In the genomic region with DNA sequence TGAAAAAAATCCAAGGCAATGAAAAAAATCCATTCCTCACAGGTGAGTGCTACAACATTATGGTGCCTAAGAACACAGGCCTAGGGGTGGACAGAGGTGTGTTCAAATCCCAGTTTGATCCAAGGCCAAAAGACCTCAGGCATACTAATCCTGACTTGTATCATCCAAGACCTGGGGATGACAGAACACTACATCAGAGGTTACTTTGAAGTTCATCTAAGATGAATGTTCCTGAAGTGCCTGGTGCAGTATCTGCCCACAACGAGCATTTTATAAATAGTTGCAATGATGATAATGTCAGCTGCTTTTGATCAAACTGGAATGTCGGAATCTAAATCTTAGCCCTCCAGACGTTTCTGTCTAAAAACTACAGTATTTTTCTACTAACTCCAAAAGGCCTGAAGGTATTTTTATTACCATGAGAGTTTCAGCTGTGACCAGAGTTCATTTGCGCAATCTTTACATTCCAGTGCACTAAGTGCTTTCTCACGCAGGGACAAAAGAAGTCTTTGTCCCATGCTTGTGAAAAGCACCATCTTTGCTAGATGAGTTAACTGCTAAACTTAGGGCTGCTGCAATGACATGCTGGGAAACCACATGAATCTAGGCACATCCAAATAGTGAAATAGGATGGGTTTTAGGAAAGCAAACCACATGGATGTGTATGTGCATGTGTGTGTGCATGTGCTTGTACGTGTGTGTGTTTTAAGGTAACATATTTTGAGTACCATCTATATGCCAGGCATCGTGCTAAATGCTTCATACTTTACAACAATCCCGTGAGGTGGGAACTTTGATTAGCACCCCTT, we compare ENCODE assay signal across 9 cellular contexts. TPM values are rescaled to one million over a fixed set of nuclear protein-coding genes. Genes with fewer than 3 reads are reported as not detected.
DNase-seq lines count a peak whose midpoint lies in the region; ATAC-seq, FAIRE-seq and TF ChIP-seq lines count a peak whose summit lies in the region.
"Had no signal": no experiment of that assay in that cellular context is flagged by ENCODE, and none has a peak within 500 bp of the region (broad histone marks: within the 10 kb centered on the region; RNA-seq: fewer than 3 reads in every experiment).

No MANE protein-coding gene starts in this region.

- no peak overlapping the region for H3K4me3 Mint-ChIP-seq in WTC11

- H3K27ac ChIP-seq in heart left ventricle, result peak overlapping the region in 7 of 12 donors; percentile 11 to 54 (median 28)
- peak overlapping the region; percentile 48 for H3K27ac ChIP-seq in skeletal muscle tissue (ENCODE audit: low read depth, low read length)

- no peak overlapping the region for H3K4me3 ChIP-seq in heart left ventricle
- H3K4me3 ChIP-seq in skeletal muscle tissue (ENCODE audit: low read length in 3 of 3), result no peak overlapping the region

- ATAC-seq in WTC11 (no peak), heart left ventricle (peak in 3 of 4 donors; percentile 55 to 79 (median 65))

- no peak for FAIRE-seq in GM12892 (lab: Jason Lieb, UNC)

- POLR2A ChIA-PET in WTC11 (lab: Charles Lee), result no interaction called here

- H3K27me3 ChIP-seq in heart left ventricle (no peaks in the 10 kb centered on the region), skeletal muscle tissue (ENCODE audit: control insufficient read depth in 3 of 3, insufficient read depth in 3 of 3, low read length in 3 of 3) (no peaks in the 10 kb centered on the region)

- H3K9ac ChIP-seq in skeletal muscle tissue (ENCODE audit: low read depth in 1 of 3, low read length in 3 of 3), result no peak overlapping the region

- no peaks in the 10 kb centered on the region for H3K9me3 Mint-ChIP-seq in WTC11

- no peaks in the 10 kb centered on the region for H3K9me3 ChIP-seq in heart left ventricle
- no peaks in the 10 kb centered on the region for H3K9me3 ChIP-seq in skeletal muscle tissue (ENCODE audit: control insufficient read depth in 3 of 3, low read length in 3 of 3)

- peak; percentile 91 for DNase-seq in HCEC 1CT
- DNase-seq in WTC11 (ENCODE audit: low spot score), result no peak
- DNase-seq in heart left ventricle, result no peak
- DNase-seq in hypothalamus (lab: John Stamatoyannopoulos, UW), result no peak
- DNase-seq in activated naive CD4-positive, alpha-beta T cell (lab: John Stamatoyannopoulos, UW), result no peak
- no peak for DNase-seq in GM12892 (ENCODE audit: insufficient read length)
- no peak for DNase-seq in SHP77 treated with DMSO at 0.1 percent for 48 hours (lab: John Stamatoyannopoulos, UW)
- DNase-seq: NCI-H345 had no signal

- TF ChIP-seq CTCF in WTC11 (IDR thresholded peaks at IDR 0.05) (no peak), heart left ventricle (IDR thresholded peaks at IDR 0.05) (no peak)

- no peak overlapping the region for H3K27ac Mint-ChIP-seq in WTC11

- 50 to 55% (median 52%) methylated on average over 8 of the region's 8 CpGs for WGBS in heart left ventricle, 4 donors

- intact Hi-C loops in heart left ventricle (cut with DNase I), result no loop called here

- peaks cover 0 to 95% (median 75%) of the 10 kb centered on the region in 9 donors for H3K36me3 ChIP-seq in heart left ventricle
- H3K36me3 ChIP-seq in skeletal muscle tissue (ENCODE audit: control insufficient read depth in 3 of 3, insufficient read depth in 3 of 3, low read length in 3 of 3), result peaks cover 7 to 29% (median 17%) of the 10 kb centered on the region in 3 donors

- no peaks in the 10 kb centered on the region for H3K27me3 Mint-ChIP-seq in WTC11 (ENCODE audit: low read depth)

- TF ChIP-seq POLR2A in heart left ventricle (IDR thresholded peaks at IDR 0.05) (no peak), GM12892 (IDR thresholded peaks at IDR 0.05; ENCODE audit: low read depth, low read length) (no peak)

- peaks cover 7% of the 10 kb centered on the region; the same call in 1 of the 2 replicates for H3K36me3 Mint-ChIP-seq in WTC11

- CTCF ChIA-PET in WTC11 (lab: Charles Lee), result no interaction called here

- H3K4me1 ChIP-seq in heart left ventricle, result peaks cover 0 to 82% (median 47%) of the 10 kb centered on the region in 12 donors
- H3K4me1 ChIP-seq in skeletal muscle tissue (ENCODE audit: control insufficient read depth in 3 of 3, insufficient read depth in 3 of 3, low read length in 3 of 3), result peaks cover 26 to 55% (median 54%) of the 10 kb centered on the region in 3 donors

- H3K4me1 Mint-ChIP-seq in WTC11, result peaks cover 18% of the 10 kb centered on the region

TF ChIP-seq in WTC11, 78 proteins besides CTCF, POLR2A, EP300 and RAD21:
- TF ChIP-seq RELA (CRISPR knock-in tag; IDR thresholded peaks at IDR 0.05; ENCODE audit: borderline replicate concordance), result no peak
- TF ChIP-seq ZNF512 (CRISPR knock-in tag; IDR thresholded peaks at IDR 0.05; ENCODE audit: borderline replicate concordance), result no peak
- TF ChIP-seq, protein P1, sequence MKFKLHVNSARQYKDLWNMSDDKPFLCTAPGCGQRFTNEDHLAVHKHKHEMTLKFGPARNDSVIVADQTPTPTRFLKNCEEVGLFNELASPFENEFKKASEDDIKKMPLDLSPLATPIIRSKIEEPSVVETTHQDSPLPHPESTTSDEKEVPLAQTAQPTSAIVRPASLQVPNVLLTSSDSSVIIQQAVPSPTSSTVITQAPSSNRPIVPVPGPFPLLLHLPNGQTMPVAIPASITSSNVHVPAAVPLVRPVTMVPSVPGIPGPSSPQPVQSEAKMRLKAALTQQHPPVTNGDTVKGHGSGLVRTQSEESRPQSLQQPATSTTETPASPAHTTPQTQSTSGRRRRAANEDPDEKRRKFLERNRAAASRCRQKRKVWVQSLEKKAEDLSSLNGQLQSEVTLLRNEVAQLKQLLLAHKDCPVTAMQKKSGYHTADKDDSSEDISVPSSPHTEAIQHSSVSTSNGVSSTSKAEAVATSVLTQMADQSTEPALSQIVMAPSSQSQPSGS (CRISPR knock-in tag; IDR thresholded peaks at IDR 0.05; ENCODE audit: borderline replicate concordance, low read depth), result no peak
- TF ChIP-seq ZSCAN18 (CRISPR knock-in tag; IDR thresholded peaks at IDR 0.05), result no peak
- TF ChIP-seq GABPB1 (CRISPR knock-in tag; IDR thresholded peaks at IDR 0.05), result peak; percentile 86
- TF ChIP-seq TCF7 (CRISPR knock-in tag; IDR thresholded peaks at IDR 0.05; ENCODE audit: low read depth), result no peak
- TF ChIP-seq ARID4B (CRISPR knock-in tag; IDR thresholded peaks at IDR 0.05; ENCODE audit: borderline replicate concordance), result no peak

RNA-seq across cellular contexts. Expression of gene ANXA2, which starts 18.1 kb away (rescaled TPM):
- total RNA-seq in WTC11 (2021), result 116 to 152 TPM (median 119 TPM) in 3 replicates
- 100 to 1,000 TPM; 106 to 523 (median 207) TPM for total RNA-seq in heart left ventricle
- 100 to 1,000 TPM; 135 to 547 TPM for polyA plus RNA-seq in heart left ventricle
- 631 TPM for total RNA-seq in skeletal muscle tissue
- 79.4 TPM for polyA plus RNA-seq in GM12892 (2012; ENCODE audit: missing spikeins)
